Comparison of ENCODE assay signal across 8 cellular contexts in the genomic region with DNA sequence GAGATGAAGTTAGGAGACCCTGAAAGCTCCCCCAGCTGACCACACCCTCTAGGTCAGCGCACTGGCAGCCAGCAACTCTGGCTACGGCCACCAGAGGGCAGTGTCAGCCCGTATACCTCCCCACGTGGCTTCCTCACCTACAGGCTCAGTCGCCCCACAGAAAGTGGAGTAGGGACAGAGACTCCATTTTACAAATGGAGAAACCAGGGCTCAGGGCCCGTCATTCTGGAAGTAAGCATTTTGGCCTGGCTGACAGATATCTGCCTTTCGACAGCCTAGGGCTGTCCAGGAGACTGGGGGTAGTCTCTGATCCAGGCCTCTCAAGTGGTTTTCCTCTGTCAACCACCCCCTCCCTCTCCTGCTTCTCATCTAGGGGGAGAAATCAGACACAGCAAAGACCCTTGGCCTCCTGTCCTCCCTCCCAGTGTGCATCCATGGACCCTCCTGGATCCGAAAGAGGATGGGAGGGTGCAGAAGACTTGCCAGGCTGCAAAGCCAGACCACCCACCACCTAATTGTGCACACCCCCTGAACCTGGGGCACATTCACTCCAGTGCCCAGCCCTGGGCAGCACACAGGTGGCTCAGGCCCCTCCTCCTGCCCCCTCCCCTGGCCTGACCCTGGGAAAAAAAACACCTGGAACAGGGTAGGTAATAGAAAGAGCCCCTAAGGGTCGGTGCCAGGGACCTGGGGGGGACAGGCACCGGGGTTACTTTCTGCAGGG. TPM values are rescaled to one million over a fixed set of nuclear protein-coding genes. Genes with fewer than 3 reads are reported as not detected.
DNase-seq lines count a peak whose midpoint lies in the region; ATAC-seq and TF ChIP-seq lines count a peak whose summit lies in the region.

No MANE protein-coding gene starts in this region.

- TF ChIP-seq CTCF in Caco-2 (IDR thresholded peaks at IDR 0.05; ENCODE audit: insufficient read depth in 1 of 2, low read depth in 1 of 2, low read length in 1 of 2, severe bottlenecking in 1 of 2, unreplicated experiment in 1 of 2), result peak; percentile 98
- TF ChIP-seq CTCF in cardiac fibroblast (IDR thresholded peaks at IDR 0.05; ENCODE audit: low read depth, low read length), result peak; percentile 95
- peak; percentile 96 for TF ChIP-seq CTCF in kidney epithelial cell (IDR thresholded peaks at IDR 0.05; ENCODE audit: insufficient read depth, low read length, poor library complexity, severe bottlenecking)

- H3K4me3 ChIP-seq in Caco-2 (ENCODE audit: low read depth, low read length) (no peak overlapping the region), cardiac fibroblast (replicated peaks in 1 of 2; ENCODE audit: low read depth in 2 of 2, low read length in 2 of 2) (no peak overlapping the region), kidney epithelial cell (ENCODE audit: low read depth, low read length) (no peak overlapping the region)

- H3K36me3 ChIP-seq in Caco-2 (ENCODE audit: control insufficient read depth, insufficient read depth, low read length), result no peaks in the 10 kb centered on the region
- no peaks in the 10 kb centered on the region for H3K36me3 ChIP-seq in kidney epithelial cell (ENCODE audit: control insufficient read depth, insufficient read depth, low read length)

- H3K9me3 ChIP-seq in Caco-2, result no peaks in the 10 kb centered on the region

- POLR2A ChIA-PET in Caco-2 (lab: Charles Lee), result interaction anchor here (0.9 to 1.0 kb wide), 3 partner anchors 48 to 74 kb away, joined by 3 to 8 read pairs (median 4); partner anchors contain the start of gene JUP

- H3K4me1 Mint-ChIP-seq in Caco-2 (ENCODE audit: low read depth, unreplicated experiment), result peaks cover 31% of the 10 kb centered on the region

- ATAC-seq in HG02642 (IDR thresholded peaks at IDR 0.05; ENCODE audit: poor library complexity, unreplicated experiment), result peak; percentile 68
- no peak for ATAC-seq in HG03432 (IDR thresholded peaks at IDR 0.05; ENCODE audit: unreplicated experiment)

- H3K27ac Mint-ChIP-seq in Caco-2 (ENCODE audit: unreplicated experiment), result peak overlapping the region; percentile 51

- peaks cover 31% of the 10 kb centered on the region for H3K4me1 ChIP-seq in Caco-2

- H3K27me3 Mint-ChIP-seq in Caco-2 (ENCODE audit: insufficient read depth, unreplicated experiment), result peaks cover 15% of the 10 kb centered on the region

- intact Hi-C loops in Caco-2 (cut with micrococcal nuclease; ENCODE audit: unreplicated experiment), result loop anchor here (1.0 kb wide), 6 partner anchors 34 to 221 kb away; partner anchors contain the start of gene KLHL11

- BruUV-seq in Caco-2 (replicated peaks; lab: Mats Ljungman, UMichigan), result no TSS peak

- peaks cover 6% of the 10 kb centered on the region for H3K36me3 Mint-ChIP-seq in Caco-2 (ENCODE audit: insufficient read depth, unreplicated experiment)

- no peaks in the 10 kb centered on the region; the same call in 1 of the 2 replicates for H3K27me3 ChIP-seq in Caco-2 (replicated peaks; ENCODE audit: control insufficient read depth, insufficient read depth, low read length)
- H3K27me3 ChIP-seq in kidney epithelial cell (ENCODE audit: control insufficient read depth, insufficient read depth, low read length), result peaks cover 32% of the 10 kb centered on the region

- H3K9me3 Mint-ChIP-seq in Caco-2 (ENCODE audit: unreplicated experiment), result no peaks in the 10 kb centered on the region

- peak; percentile 88 to 91 for DNase-seq in Caco-2
- DNase-seq in NCI-H226, result peak; percentile 60
- peak; percentile 43 to 73 (median 51) for DNase-seq in activated CD4-positive, CD25-positive, alpha-beta regulatory T cell (lab: John Stamatoyannopoulos, UW)
- DNase-seq in cardiac fibroblast (ENCODE audit: low read depth in 2 of 2), result peak; percentile 81 to 82
- no peak for DNase-seq in kidney epithelial cell (ENCODE audit: low read depth)
- peak; percentile 55 to 69 (median 66) for DNase-seq in stimulated activated CD4-positive, alpha-beta T cell treated with anti-CD3 and anti-CD28 coated beads, Interleukin-1b, Interleukin-23, amount 100 ng/mL, for 24 hours (ENCODE audit: low read depth in 4 of 4, low spot score in 1 of 4)

- H3K4me3 Mint-ChIP-seq in Caco-2 (ENCODE audit: unreplicated experiment), result no peak overlapping the region

- CTCF ChIA-PET in Caco-2 (lab: Charles Lee), result interaction anchor here (0.6 to 2.6 kb wide), 6 partner anchors 48 to 221 kb away, joined by 3 to 14 read pairs (median 4); partner anchors contain the start of genes FKBP10 and JUP

RNA-seq across cellular contexts. Expression of gene HAP1, which starts 3.8 kb away (rescaled TPM):
- total RNA-seq in Caco-2 (2022) (3.2 and 3.3 TPM in 2 replicates), kidney epithelial cell (0.96 and 1.6 TPM in 2 replicates)

RNA-seq across cellular contexts. Expression of gene GAST, which starts 26.1 kb away (rescaled TPM):
- total RNA-seq in Caco-2 (2022) (0.75 TPM in 1 of 2 replicates, not detected in the other), kidney epithelial cell (not detected in 2 replicates)

RNA-seq across cellular contexts. Expression of gene JUP, which starts 48.3 kb away (rescaled TPM):
- total RNA-seq in Caco-2 (2022), result 392 and 419 TPM in 2 replicates
- 749 and 895 TPM in 2 replicates for total RNA-seq in kidney epithelial cell

RNA-seq across cellular contexts. Expression of gene EIF1, which starts 49.6 kb away (rescaled TPM):
- total RNA-seq in Caco-2 (2022) (759 and 783 TPM in 2 replicates), kidney epithelial cell (318 and 368 TPM in 2 replicates)
